8 cellular contexts compared by ENCODE assay signal in the genomic region with DNA sequence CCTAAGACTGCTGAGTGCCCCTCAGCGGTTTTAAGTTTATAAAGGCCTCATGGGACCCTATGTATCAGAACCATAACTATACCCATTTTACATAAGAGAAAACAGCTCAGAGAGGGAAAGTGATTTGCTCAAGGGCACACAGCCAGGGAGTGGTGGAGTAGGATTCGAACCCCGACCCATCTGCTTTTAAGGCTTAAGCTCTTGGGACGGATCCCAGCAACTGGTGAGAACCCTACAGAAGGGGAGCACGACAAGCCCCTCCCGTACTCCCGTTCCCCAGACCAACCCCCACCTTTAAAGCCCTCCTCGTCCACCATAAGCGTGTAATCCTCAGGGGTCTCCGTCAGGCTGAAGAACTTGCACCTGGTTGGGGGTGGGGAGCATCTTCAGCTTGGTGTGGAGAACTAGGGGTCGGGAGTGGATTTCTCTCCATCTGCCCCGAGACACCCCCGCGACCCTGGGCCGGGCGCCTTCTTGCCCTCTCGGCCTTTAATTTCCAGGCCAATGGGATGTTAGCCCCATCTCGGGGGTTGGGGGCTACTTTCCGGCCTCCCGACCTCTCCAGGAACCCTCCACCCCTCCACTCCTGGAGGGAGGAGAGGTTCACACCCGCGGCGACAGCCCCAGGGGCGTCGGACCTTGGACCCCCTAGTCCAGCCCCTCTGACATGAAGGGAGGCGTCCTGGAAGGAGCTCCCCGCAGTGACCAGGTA. TPM values are rescaled to one million over a fixed set of nuclear protein-coding genes. Genes with fewer than 3 reads are reported as not detected.
DNase-seq lines count a peak whose midpoint lies in the region; TF ChIP-seq lines count a peak whose summit lies in the region.

No MANE protein-coding gene starts in this region.

- no peaks in the 10 kb centered on the region for H3K79me2 ChIP-seq in OCI-LY7 (ENCODE audit: insufficient read depth, low read depth, low read length)

- H2BK15ac ChIP-seq in neuronal stem cell (ENCODE audit: low read length): peak overlapping the region; percentile 93

- H3K23ac ChIP-seq in neuronal stem cell (ENCODE audit: low read depth, low read length, poor library complexity): peak overlapping the region; percentile 58

- H3K27me3 Mint-ChIP-seq in CD4-positive, alpha-beta memory T cell: no peaks in the 10 kb centered on the region
- no peaks in the 10 kb centered on the region for H3K27me3 Mint-ChIP-seq in endodermal cell (ENCODE audit: insufficient read depth)

- peak in 1 of 5 donors; percentile 37 for DNase-seq in CD4-positive, alpha-beta memory T cell
- DNase-seq in OCI-LY7 (ENCODE audit: low spot score) (no peak), endodermal cell (peak; percentile 59), neuronal stem cell (ENCODE audit: low spot score) (peak; percentile 8), HuH-7 (ENCODE audit: low spot score) (no peak), NCI-H2081 treated with DMSO at 0.1 percent for 48 hours (lab: John Stamatoyannopoulos, UW) (no peak), amniotic stem cell (lab: John Stamatoyannopoulos, UW) (no peak)
- no peak for DNase-seq in activated CD4-positive, CD25-positive, alpha-beta regulatory T cell (lab: John Stamatoyannopoulos, UW)

- TF ChIP-seq CTCF in OCI-LY7 (conservative IDR thresholded peaks at IDR 0.05; ENCODE audit: low read length) (no peak), endodermal cell (conservative IDR thresholded peaks at IDR 0.05) (no peak)

- no peak overlapping the region for H4K91ac ChIP-seq in neuronal stem cell (ENCODE audit: low read depth, low read length, poor library complexity)

- no peak overlapping the region for H3K4ac ChIP-seq in neuronal stem cell (ENCODE audit: low read length)

- H3K4me1 Mint-ChIP-seq in CD4-positive, alpha-beta memory T cell: peaks cover 21 to 48% (median 30%) of the 10 kb centered on the region in 4 donors
- peaks cover 10% of the 10 kb centered on the region for H3K4me1 Mint-ChIP-seq in endodermal cell

- no peaks in the 10 kb centered on the region for H3K9me3 ChIP-seq in CD4-positive, alpha-beta memory T cell (ENCODE audit: control insufficient read depth in 1 of 2, low read length in 2 of 2)
- H3K9me3 ChIP-seq in OCI-LY7 (ENCODE audit: low read length) (no peaks in the 10 kb centered on the region), endodermal cell (ENCODE audit: control insufficient read depth, low read length) (no peaks in the 10 kb centered on the region), neuronal stem cell (replicated peaks in 1 of 2; ENCODE audit: control insufficient read depth in 2 of 2, insufficient read depth in 1 of 2, low read depth in 1 of 2, low read length in 2 of 2) (no peaks in the 10 kb centered on the region)

- no peak overlapping the region for H4K8ac ChIP-seq in neuronal stem cell (ENCODE audit: low read depth, low read length)

- H3K4me3 ChIP-seq in CD4-positive, alpha-beta memory T cell (ENCODE audit: low read length in 2 of 2): peak overlapping the region; percentile 47 to 66
- H3K4me3 ChIP-seq in OCI-LY7 (ENCODE audit: low read depth, low read length, poor library complexity, severe bottlenecking): peak overlapping the region; percentile 71
- peak overlapping the region; percentile 86 for H3K4me3 ChIP-seq in endodermal cell (ENCODE audit: low read length)
- H3K4me3 ChIP-seq in neuronal stem cell (ENCODE audit: low read length in 2 of 2): peak overlapping the region; percentile 63 to 90

- H2BK5ac ChIP-seq in neuronal stem cell (ENCODE audit: low read length): peak overlapping the region; percentile 26

- H3K14ac ChIP-seq in neuronal stem cell (ENCODE audit: low read length): peak overlapping the region; percentile 14

- peak overlapping the region; percentile 59 for H3K9ac ChIP-seq in endodermal cell (ENCODE audit: extremely low read depth, low read length, poor library complexity, severe bottlenecking)
- H3K9ac ChIP-seq in neuronal stem cell (ENCODE audit: low read depth, low read length, poor library complexity): peak overlapping the region; percentile 87

- peak overlapping the region; percentile 68 for H3K27ac ChIP-seq in CD4-positive, alpha-beta memory T cell (ENCODE audit: low read depth, low read length)
- H3K27ac ChIP-seq in OCI-LY7 (ENCODE audit: low read depth, low read length, poor library complexity, severe bottlenecking): no peak overlapping the region
- H3K27ac ChIP-seq in endodermal cell (ENCODE audit: low read depth, low read length): no peak overlapping the region
- no peak overlapping the region for H3K27ac ChIP-seq in neuronal stem cell (replicated peaks; ENCODE audit: low read length)

- peaks cover 42% of the 10 kb centered on the region for H3K4me1 ChIP-seq in CD4-positive, alpha-beta memory T cell (ENCODE audit: insufficient read depth, low read length)
- H3K4me1 ChIP-seq in OCI-LY7 (ENCODE audit: insufficient read depth, low read length, poor library complexity, severe bottlenecking) (peaks cover 31% of the 10 kb centered on the region), endodermal cell (ENCODE audit: control insufficient read depth, insufficient read depth, low read length) (peaks cover 10% of the 10 kb centered on the region), neuronal stem cell (ENCODE audit: control insufficient read depth in 2 of 2, insufficient read depth in 1 of 2, low read depth in 1 of 2, low read length in 2 of 2) (peaks cover 15 to 18% of the 10 kb centered on the region in 2 donors)

- H3K27ac Mint-ChIP-seq in CD4-positive, alpha-beta memory T cell: peak overlapping the region; percentile 80 to 95 (median 91)
- H3K27ac Mint-ChIP-seq in endodermal cell: peak overlapping the region; percentile 93

- intact Hi-C loops in CD4-positive, alpha-beta memory T cell (cut with micrococcal nuclease): loop anchor here (1.0 to 2.0 kb wide), 5 partner anchors 18 to 196 kb away; a partner anchor contains a TSS
- intact Hi-C loops in OCI-LY7 (cut with micrococcal nuclease; ENCODE audit: unreplicated experiment): loop anchor here (1.0 to 10.0 kb wide), 3 partner anchors 17 to 196 kb away; no protein-coding TSS in a partner anchor

- peaks cover 16% of the 10 kb centered on the region for H3K36me3 ChIP-seq in CD4-positive, alpha-beta memory T cell (ENCODE audit: insufficient read depth, low read length)
- H3K36me3 ChIP-seq in OCI-LY7 (ENCODE audit: insufficient read depth, low read length) (peaks cover 9% of the 10 kb centered on the region; the same call in 1 of the 2 replicates), endodermal cell (ENCODE audit: control insufficient read depth, insufficient read depth, low read length) (peaks cover 12% of the 10 kb centered on the region), neuronal stem cell (replicated peaks in 1 of 2; ENCODE audit: control insufficient read depth in 2 of 2, insufficient read depth in 2 of 2, low read length in 2 of 2) (peaks cover 5 to 7% of the 10 kb centered on the region in 2 donors)

- H3K79me1 ChIP-seq in neuronal stem cell (ENCODE audit: low read depth, low read length): no peaks in the 10 kb centered on the region

- H4K20me1 ChIP-seq in OCI-LY7 (ENCODE audit: insufficient read depth, low read length): no peaks in the 10 kb centered on the region

- H2BK12ac ChIP-seq in neuronal stem cell (ENCODE audit: low read length): no peak overlapping the region

- peak overlapping the region; percentile 80 to 94 (median 90) for H3K4me3 Mint-ChIP-seq in CD4-positive, alpha-beta memory T cell
- peak overlapping the region; percentile 63 for H3K4me3 Mint-ChIP-seq in endodermal cell

- 25% methylated on average over 25 of the region's 27 CpGs; no CpG with 5 or more reads in 1 of the 2 experiments for WGBS in endodermal cell (ENCODE audit: insufficient coverage in 1 of 2, insufficient read length in 1 of 2), 2 experiments
- WGBS in neuronal stem cell (ENCODE audit: extremely low coverage in 2 of 2, insufficient read length in 2 of 2, insufficient replicate concordance in 1 of 2), 2 donors: no CpG with 5 or more reads among the region's 27 CpGs

- CTCF ChIA-PET in CD4-positive, alpha-beta memory T cell (lab: Charles Lee; ENCODE audit: partially characterized antibody): interaction anchor here (0.6 to 11.1 kb wide), 37 partner anchors 7 to 871 kb away, joined by 3 to 392 read pairs (median 7); a partner anchor contains a TSS
- CTCF ChIA-PET in OCI-LY7 (lab: Charles Lee; ENCODE audit: unreplicated experiment): interaction anchor here (0.8 to 2.2 kb wide), 15 partner anchors 12 to 138 kb away, joined by 3 to 11 read pairs (median 5); a partner anchor contains a TSS

- POLR2A ChIA-PET in CD4-positive, alpha-beta memory T cell (lab: Charles Lee; ENCODE audit: partially characterized antibody): interaction anchor here (0.5 to 15.0 kb wide), 30 partner anchors 10 to 1002 kb away, joined by 3 to 333 read pairs (median 6); a partner anchor contains a TSS
- POLR2A ChIA-PET in OCI-LY7 (lab: Charles Lee): interaction anchor here (0.5 to 3.3 kb wide), 7 partner anchors 11 to 1795 kb away, joined by 3 to 14 read pairs (median 3); a partner anchor contains a TSS

- H2AFZ ChIP-seq in OCI-LY7 (ENCODE audit: low read length) (peak overlapping the region; percentile 66; the same call in 1 of the 2 replicates), neuronal stem cell (ENCODE audit: low read length) (peak overlapping the region; percentile 99)

- no TSS peak for BruUV-seq in OCI-LY7 (replicated peaks; lab: Mats Ljungman, UMichigan)

- H3K27me3 ChIP-seq in CD4-positive, alpha-beta memory T cell (ENCODE audit: insufficient read depth, low read length): no peaks in the 10 kb centered on the region
- H3K27me3 ChIP-seq in endodermal cell (ENCODE audit: control insufficient read depth, insufficient read depth, low read length, poor library complexity, severe bottlenecking) (no peaks in the 10 kb centered on the region), neuronal stem cell (ENCODE audit: control insufficient read depth in 3 of 3, insufficient read depth in 3 of 3, low read depth in 1 of 3, low read length in 3 of 3) (peaks cover 0 to 6% (median 0%) of the 10 kb centered on the region in 3 experiments)

- H2BK120ac ChIP-seq in neuronal stem cell (ENCODE audit: low read depth, low read length): no peak overlapping the region

- peak overlapping the region; percentile 96 for H3K18ac ChIP-seq in neuronal stem cell (ENCODE audit: low read length)

- H3K36me3 Mint-ChIP-seq in CD4-positive, alpha-beta memory T cell: peaks cover 16 to 26% of the 10 kb centered on the region in 2 donors
- peaks cover 12% of the 10 kb centered on the region for H3K36me3 Mint-ChIP-seq in endodermal cell (ENCODE audit: low read depth)

- peak overlapping the region; percentile 48 for H2AK5ac ChIP-seq in neuronal stem cell (ENCODE audit: low read depth, low read length)

- H3K9me3 Mint-ChIP-seq in CD4-positive, alpha-beta memory T cell: no peaks in the 10 kb centered on the region
- no peaks in the 10 kb centered on the region for H3K9me3 Mint-ChIP-seq in endodermal cell

- no peaks in the 10 kb centered on the region for H3K9me2 ChIP-seq in OCI-LY7 (ENCODE audit: insufficient read depth, low read length)

- H3K4me2 ChIP-seq in OCI-LY7 (ENCODE audit: low read length) (peak overlapping the region; percentile 82), neuronal stem cell (ENCODE audit: insufficient read depth, low read length, poor library complexity, severe bottlenecking) (peak overlapping the region; percentile 99)

RNA-seq across cellular contexts. Expression of a gene that starts 0.7 kb away (rescaled TPM):
- 10 to 100 TPM; 13.7 to 14.9 TPM for total RNA-seq in CD4-positive, alpha-beta memory T cell
- polyA plus RNA-seq in CD4-positive, alpha-beta memory T cell: 10 to 100 TPM; 11.3 to 17.5 TPM
- total RNA-seq in OCI-LY7 (2014; rRNA removed; shearing (Covaris generic)): 3.5 and 9.1 TPM in 2 replicates
- total RNA-seq in OCI-LY7 (2022) (4.3 and 4.5 TPM in 2 replicates), endodermal cell (10 to 100 TPM; 19.2 to 19.5 TPM)
- polyA plus RNA-seq in endodermal cell (2013, experiment 1 of 2): 8.4 TPM
- 10.1 TPM for polyA plus RNA-seq in endodermal cell (2013, experiment 2 of 2)
- 13.2 TPM for polyA plus RNA-seq in neuronal stem cell (2013, experiment 1 of 2)
- 14.0 TPM for polyA plus RNA-seq in neuronal stem cell (2013, experiment 2 of 2)

RNA-seq across cellular contexts. Expression of a gene that starts 21.9 kb away (rescaled TPM):
- 1 to 10 TPM; 1.1 to 1.6 TPM for total RNA-seq in CD4-positive, alpha-beta memory T cell
- polyA plus RNA-seq in CD4-positive, alpha-beta memory T cell: 100 to 1,000 TPM in 1 of 2 donors, 10 to 100 TPM in 1; 23.7 to 103 TPM
- total RNA-seq in OCI-LY7 (2014; rRNA removed; shearing (Covaris generic)): 0.18 TPM in 1 of 2 replicates, not detected in the other
- total RNA-seq in OCI-LY7 (2022) (0.79 and 0.91 TPM in 2 replicates), endodermal cell (not detected)
- polyA plus RNA-seq in endodermal cell (2013, experiment 1 of 2): not detected
- polyA plus RNA-seq in endodermal cell (2013, experiment 2 of 2): not detected
- polyA plus RNA-seq in neuronal stem cell (2013, experiment 1 of 2): 0.01 TPM
- 0.04 TPM for polyA plus RNA-seq in neuronal stem cell (2013, experiment 2 of 2)

RNA-seq across cellular contexts. Expression of a gene that starts 38.2 kb away (rescaled TPM):
- 10 to 100 TPM; 62.2 to 76.8 TPM for total RNA-seq in CD4-positive, alpha-beta memory T cell
- polyA plus RNA-seq in CD4-positive, alpha-beta memory T cell: 10 to 100 TPM; 60.6 to 61.6 TPM
- total RNA-seq in OCI-LY7 (2014; rRNA removed; shearing (Covaris generic)): 15.1 and 15.9 TPM in 2 replicates
- total RNA-seq in OCI-LY7 (2022): 16.2 and 22.5 TPM in 2 replicates
- 10 to 100 TPM; 12.1 to 13.7 TPM for total RNA-seq in endodermal cell
- 7.3 TPM for polyA plus RNA-seq in endodermal cell (2013, experiment 1 of 2)
- 6.9 TPM for polyA plus RNA-seq in endodermal cell (2013, experiment 2 of 2)
- 4.9 TPM for polyA plus RNA-seq in neuronal stem cell (2013, experiment 1 of 2)
- polyA plus RNA-seq in neuronal stem cell (2013, experiment 2 of 2): 4.8 TPM

RNA-seq across cellular contexts. Expression of a gene that starts 42.0 kb away (rescaled TPM):
- under 1 TPM; 0.26 to 0.58 TPM for total RNA-seq in CD4-positive, alpha-beta memory T cell
- not detected for polyA plus RNA-seq in CD4-positive, alpha-beta memory T cell
- 0.06 TPM in 1 of 2 replicates, not detected in the other for total RNA-seq in OCI-LY7 (2014; rRNA removed; shearing (Covaris generic))
- total RNA-seq in OCI-LY7 (2022): not detected in 2 replicates
- total RNA-seq in endodermal cell: under 1 TPM; 0.31 to 0.77 TPM
- 0.78 TPM for polyA plus RNA-seq in endodermal cell (2013, experiment 1 of 2)
- 0.87 TPM for polyA plus RNA-seq in endodermal cell (2013, experiment 2 of 2)
- polyA plus RNA-seq in neuronal stem cell (2013, experiment 1 of 2): 1.4 TPM
- polyA plus RNA-seq in neuronal stem cell (2013, experiment 2 of 2): 1.4 TPM

Comparison
In these comparisons a context has a peak if more than half of its experiments do, and no peak if none do; other contexts are left out.
1. DNase-seq: peak in endodermal cell (single experiment) and neuronal stem cell (single experiment); none in OCI-LY7 (single experiment), HuH-7 (single experiment), NCI-H2081 treated with DMSO at 0.1 percent for 48 hours (single experiment), activated CD4-positive, CD25-positive, alpha-beta regulatory T cell (0 of 4) and amniotic stem cell (single experiment).
2. Peak in every context shown above with its lines, with median percentiles within 50 percentile points of each other: H3K4me3 ChIP-seq.